11 cellular contexts compared by ENCODE assay signal in genomic region chr18:54999016-54999415, GRCh38. TPM values are rescaled to one million over a fixed set of nuclear protein-coding genes. Genes with fewer than 3 reads are reported as not detected.
"Had no signal": no experiment of that assay in that cellular context is flagged by ENCODE, and none has a peak within 500 bp of the region (broad histone marks: within the 10 kb centered on the region; RNA-seq: fewer than 3 reads in every experiment).

No MANE protein-coding gene starts in this region.

- H2AFZ ChIP-seq: GM23248, GM23338 had no signal

- H3K27ac ChIP-seq: GM23248 had no signal

- DNase-seq: GM23248, GOT3, H7, H9, HCEC 1CT, HFFc6 had no signal

- FAIRE-seq: H1, H54 had no signal

- H3K9ac ChIP-seq: GM23248 had no signal

- H3K4me2 ChIP-seq: GM23338 had no signal

- H3K36me3 ChIP-seq: HAP-1 had no signal

- H3K4me3 ChIP-seq: GM23248, GM23338, HAP-1 had no signal

- H3K9me3 ChIP-seq: HAP-1 had no signal

RNA-seq across cellular contexts. Expression of gene CCDC68, which starts 39.8 kb away (rescaled TPM):
- total RNA-seq: H4, H9 had no signal
